In genomic region chr2:88764850-88765153, GRCh38 we compare ENCODE assay signal across 14 cellular contexts.
A peak's percentile ranks its signal among the peaks of the same experiment; 100 is the strongest.
DNase-seq lines count a peak whose midpoint lies in the region; ATAC-seq, FAIRE-seq and TF ChIP-seq lines count a peak whose summit lies in the region.
"Had no signal": no experiment of that assay in that cellular context is flagged by ENCODE, and none has a peak within 500 bp of the region (broad histone marks: within the 10 kb centered on the region; RNA-seq: fewer than 3 reads in every experiment).

No MANE protein-coding gene starts in this region.

- TF ChIP-seq POLR2A in GM12878 (IDR thresholded peaks at IDR 0.05; ENCODE audit: low read depth, low read length): no peak
- no peak for TF ChIP-seq POLR2A in sigmoid colon (IDR thresholded peaks at IDR 0.05)

- DNase-seq in heart right ventricle (no peak), Right ventricle myocardium superior (no peak), GM12878 (ENCODE audit: low read depth, low spot score) (no peak), memory B cell (ENCODE audit: low spot score in 2 of 2) (no peak), GM19238 (ENCODE audit: insufficient read length, low spot score) (no peak), NCI-H2081 treated with DMSO at 0.1 percent for 48 hours (lab: John Stamatoyannopoulos, UW) (no peak), sigmoid colon (no peak)
- DNase-seq: amniotic stem cell; effector memory CD4-positive, alpha-beta T cell; NCI-H1092 treated with DMSO at 0.1 percent for 48 hours; NCI-H526 treated with DMSO at 0.1 percent for 48 hours; SHP77 treated with DMSO at 0.1 percent for 48 hours had no signal

- SMC1A ChIA-PET in GM12878 (lab: Charles Lee; ENCODE audit: uncharacterized antibody, unreplicated experiment): no interaction called here

- POLR2A ChIA-PET in GM12878 (lab: Charles Lee): no interaction called here

- no peak for TF ChIP-seq RAD21 in GM12878 (IDR thresholded peaks at IDR 0.05; ENCODE audit: insufficient read depth, low read depth, low read length)

- BruUV-seq in GM12878 (replicated peaks; lab: Mats Ljungman, UMichigan): no TSS peak

- peak overlapping the region; percentile 3 to 58 (median 44) for H3K4me3 ChIP-seq in heart right ventricle
- no peak overlapping the region for H3K4me3 ChIP-seq in GM12878
- H3K4me3 ChIP-seq in sigmoid colon: no peak overlapping the region

- TF ChIP-seq EP300 in GM12878 (IDR thresholded peaks at IDR 0.05; ENCODE audit: borderline replicate concordance in 1 of 2, control insufficient read depth in 1 of 2, low read depth in 2 of 2, low read length in 2 of 2): no peak
- no peak for TF ChIP-seq EP300 in sigmoid colon (IDR thresholded peaks at IDR 0.05)

- no peak for FAIRE-seq in GM12878 (lab: Jason Lieb, UNC)

- H3K27ac ChIP-seq in heart right ventricle (no peak overlapping the region), GM12878 (ENCODE audit: control insufficient read depth, insufficient read depth) (no peak overlapping the region), sigmoid colon (no peak overlapping the region)

- 17 to 29% methylated on average over 16 to 22 of the region's 22 CpGs for WGBS in heart right ventricle, 2 donors
- 55% methylated on average over 17 of the region's 22 CpGs for WGBS in GM12878 (ENCODE audit: insufficient coverage, insufficient replicate concordance, low lambda C conversion rate, missing lambda C conversion rate)
- 27 to 45% methylated on average over 22 of the region's 22 CpGs for WGBS in sigmoid colon, 2 donors

- H2AFZ ChIP-seq in GM12878 (ENCODE audit: control insufficient read depth, low read depth, low read length): peak overlapping the region; percentile 55

- H3K9me3 ChIP-seq in heart right ventricle (peaks cover 0 to 11% (median 0%) of the 10 kb centered on the region in 11 donors), GM12878 (replicated peaks; ENCODE audit: control insufficient read depth, insufficient read depth, low read length) (no peaks in the 10 kb centered on the region), sigmoid colon (peaks cover 0 to 4% (median 0%) of the 10 kb centered on the region in 4 donors)
- H3K9me3 ChIP-seq: transverse colon had no signal

- peaks cover 1% of the 10 kb centered on the region for H3K9me3 Mint-ChIP-seq in memory B cell

- peaks cover 9% of the 10 kb centered on the region for H3K4me1 Mint-ChIP-seq in memory B cell

- H3K4me2 ChIP-seq in GM12878 (ENCODE audit: control insufficient read depth, insufficient read depth): peak overlapping the region; percentile 71

- ATAC-seq in heart right ventricle: no peak
- ATAC-seq in Right ventricle myocardium superior (ENCODE audit: poor library complexity): no peak
- ATAC-seq in GM12878: no peak
- ATAC-seq in memory B cell (ENCODE audit: low read depth): no peak
- no peak for ATAC-seq in GM21447 (IDR thresholded peaks at IDR 0.05; ENCODE audit: unreplicated experiment)

- in situ Hi-C loops in GM12878 (cut with MboI): no loop called here

- no peaks in the 10 kb centered on the region for H3K36me3 ChIP-seq in heart right ventricle
- no peaks in the 10 kb centered on the region for H3K36me3 ChIP-seq in GM12878 (ENCODE audit: control insufficient read depth in 2 of 2, insufficient read depth in 2 of 2, low read length in 1 of 2)
- no peaks in the 10 kb centered on the region for H3K36me3 ChIP-seq in sigmoid colon
- H3K36me3 ChIP-seq: transverse colon had no signal

- H3K79me2 ChIP-seq in GM12878 (ENCODE audit: control insufficient read depth, insufficient read depth, low read length): no peaks in the 10 kb centered on the region

- H3K27me3 ChIP-seq in heart right ventricle: peaks cover 12 to 41% (median 27%) of the 10 kb centered on the region in 7 donors
- H3K27me3 ChIP-seq in GM12878 (replicated peaks in 1 of 2; ENCODE audit: control insufficient read depth in 2 of 2, insufficient read depth in 2 of 2, low read length in 1 of 2): no peaks in the 10 kb centered on the region; a peak in 1 of 4 replicates
- H3K27me3 ChIP-seq in sigmoid colon: peaks cover 14 to 22% (median 20%) of the 10 kb centered on the region in 3 donors

- H4K20me1 ChIP-seq in GM12878 (ENCODE audit: control insufficient read depth, insufficient read depth): no peaks in the 10 kb centered on the region

- H3K4me3 Mint-ChIP-seq in memory B cell: peak overlapping the region; percentile 83

- peaks cover 4% of the 10 kb centered on the region for H3K36me3 Mint-ChIP-seq in memory B cell

- TF ChIP-seq CTCF in heart right ventricle (IDR thresholded peaks at IDR 0.05) (no peak), GM12878 (IDR thresholded peaks at IDR 0.05 in 2 of 3, conservative IDR thresholded peaks at IDR 0.05 in 1 of 3; ENCODE audit: control insufficient read depth in 2 of 3, extremely low read depth in 1 of 3, insufficient read depth in 1 of 3, low read depth in 3 of 3, low read length in 3 of 3) (no peak), sigmoid colon (IDR thresholded peaks at IDR 0.05) (no peak)

- H3K4me1 ChIP-seq in heart right ventricle (peaks cover 3 to 15% (median 13%) of the 10 kb centered on the region in 9 donors), GM12878 (ENCODE audit: control insufficient read depth, insufficient read depth, low read length) (no peaks in the 10 kb centered on the region), sigmoid colon (peaks cover 0 to 11% (median 10%) of the 10 kb centered on the region in 4 donors)

- peaks cover 5% of the 10 kb centered on the region for H3K27me3 Mint-ChIP-seq in memory B cell

- no peak overlapping the region for H3K27ac Mint-ChIP-seq in memory B cell

- CTCF ChIA-PET in GM12878 (lab: Yijun Ruan, JAX): no interaction called here

- H3K9ac ChIP-seq in GM12878 (ENCODE audit: control insufficient read depth, insufficient read depth, low read length): no peak overlapping the region

- intact Hi-C loops in heart right ventricle (cut with DNase I): no loop called here
- intact Hi-C loops in Right ventricle myocardium superior (cut with DNase I): no loop called here
- intact Hi-C loops in GM12878 (cut with micrococcal nuclease; ENCODE audit: unreplicated experiment): no loop called here
- intact Hi-C loops in sigmoid colon (cut with DNase I): no loop called here

- RAD21 ChIA-PET in GM12878 (lab: Charles Lee; ENCODE audit: unreplicated experiment): no interaction called here

TF ChIP-seq in GM12878, 131 proteins besides CTCF, POLR2A, EP300 and RAD21:
- no peak for TF ChIP-seq ZSCAN29 (IDR thresholded peaks at IDR 0.05)
- no peak for TF ChIP-seq CHD4 (IDR thresholded peaks at IDR 0.05)
- TF ChIP-seq NBN (IDR thresholded peaks at IDR 0.05): no peak
- no peak for TF ChIP-seq ZBTB4 (CRISPR knock-in tag; IDR thresholded peaks at IDR 0.05)
- no peak for TF ChIP-seq IKZF2 (IDR thresholded peaks at IDR 0.05)
- no peak for TF ChIP-seq ATF3 (IDR thresholded peaks at IDR 0.05; ENCODE audit: borderline replicate concordance, extremely low read depth, low read depth, low read length)
- no peak for TF ChIP-seq NR2C2 (IDR thresholded peaks at IDR 0.05; ENCODE audit: borderline replicate concordance, control insufficient read depth, insufficient read length, low read depth)
- no peak for TF ChIP-seq CHD2 (IDR thresholded peaks at IDR 0.05; ENCODE audit: borderline replicate concordance, low read depth, low read length)
- TF ChIP-seq PBX3 (IDR thresholded peaks at IDR 0.05; ENCODE audit: insufficient replicate concordance, low read depth, low read length): no peak
- no peak for TF ChIP-seq HDAC6 (IDR thresholded peaks at IDR 0.05; ENCODE audit: unreplicated experiment)

Comparison
In these comparisons a context has a peak if more than half of its experiments do, and no peak if none do; other contexts are left out.
1. H3K4me3 ChIP-seq: peak in heart right ventricle (10 of 10); none in GM12878 (single experiment) and sigmoid colon (0 of 4).